9 cellular contexts compared by ENCODE assay signal in the genomic region with DNA sequence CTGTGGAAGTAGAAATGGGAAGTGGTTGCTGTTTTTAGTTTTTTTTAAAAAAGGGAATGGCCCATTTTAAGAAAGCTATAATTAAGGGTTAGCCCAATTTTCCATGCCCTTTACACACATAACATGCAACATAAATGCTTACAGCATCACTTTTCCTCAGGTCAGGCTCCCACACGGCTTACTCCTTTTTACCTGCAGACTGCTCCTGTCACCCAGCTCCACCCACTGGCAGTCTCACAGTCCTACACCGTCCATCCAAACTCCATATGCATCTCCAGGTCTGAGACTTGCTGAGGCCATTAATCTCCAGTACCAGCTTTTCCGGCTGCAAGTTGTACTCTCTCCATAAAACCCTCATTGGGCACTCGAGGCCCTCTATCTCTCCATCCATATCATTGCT. TPM values are rescaled to one million over a fixed set of nuclear protein-coding genes. Genes with fewer than 3 reads are reported as not detected.
DNase-seq lines count a peak whose midpoint lies in the region; ATAC-seq, FAIRE-seq and TF ChIP-seq lines count a peak whose summit lies in the region.
"Had no signal": no experiment of that assay in that cellular context is flagged by ENCODE, and none has a peak within 500 bp of the region (broad histone marks: within the 10 kb centered on the region; RNA-seq: fewer than 3 reads in every experiment).

No MANE protein-coding gene starts in this region.

- no peaks in the 10 kb centered on the region for H3K27me3 ChIP-seq in colonic mucosa

- no peak overlapping the region for H3K4me3 ChIP-seq in colonic mucosa

- peak; percentile 30 for TF ChIP-seq CTCF in colonic mucosa (IDR thresholded peaks at IDR 0.05)

- no peaks in the 10 kb centered on the region for H3K9me3 ChIP-seq in colonic mucosa

- no peak overlapping the region for H3K4me3 Mint-ChIP-seq in stimulated activated memory B cell treated with anti-CD40 and anti-IgM and Interleukin-4, amounts not matched to agents 10 μg/mL and 1 μg/mL and 100 μg/mL, for 72 hours

- FAIRE-seq in urothelium cell line (lab: Jason Lieb, UNC), result no peak

- intact Hi-C loops in colonic mucosa (cut with DNase I), result no loop called here

- no peaks in the 10 kb centered on the region for H3K36me3 ChIP-seq in colonic mucosa

- H3K9me3 Mint-ChIP-seq in stimulated activated memory B cell treated with anti-CD40 and anti-IgM and Interleukin-4, amounts not matched to agents 10 μg/mL and 1 μg/mL and 100 μg/mL, for 72 hours, result no peaks in the 10 kb centered on the region

- H3K27me3 Mint-ChIP-seq in stimulated activated memory B cell treated with anti-CD40 and anti-IgM and Interleukin-4, amounts not matched to agents 10 μg/mL and 1 μg/mL and 100 μg/mL, for 72 hours, result no peaks in the 10 kb centered on the region

- no peak for ATAC-seq in stimulated activated memory B cell treated with anti-CD40 and anti-IgM and Interleukin-4, amounts not matched to agents 10 μg/mL and 1 μg/mL and 100 μg/mL, for 72 hours

- H3K4me1 Mint-ChIP-seq in stimulated activated memory B cell treated with anti-CD40 and anti-IgM and Interleukin-4, amounts not matched to agents 10 μg/mL and 1 μg/mL and 100 μg/mL, for 72 hours, result no peaks in the 10 kb centered on the region

- no peak overlapping the region for H3K27ac ChIP-seq in colonic mucosa

- H3K9ac ChIP-seq in colonic mucosa (ENCODE audit: low read depth in 2 of 2, low read length in 2 of 2), result no peak overlapping the region

- no peaks in the 10 kb centered on the region for H3K36me3 Mint-ChIP-seq in stimulated activated memory B cell treated with anti-CD40 and anti-IgM and Interleukin-4, amounts not matched to agents 10 μg/mL and 1 μg/mL and 100 μg/mL, for 72 hours

- no peak overlapping the region for H3K27ac Mint-ChIP-seq in stimulated activated memory B cell treated with anti-CD40 and anti-IgM and Interleukin-4, amounts not matched to agents 10 μg/mL and 1 μg/mL and 100 μg/mL, for 72 hours

- no peaks in the 10 kb centered on the region for H3K4me1 ChIP-seq in colonic mucosa

- DNase-seq in stimulated activated CD4-positive, alpha-beta T cell treated with anti-CD3 and anti-CD28 coated beads, Interleukin-15, amount 100 ng/mL, for 24 hours, result peak; percentile 8
- DNase-seq in stimulated activated CD4-positive, alpha-beta T cell treated with anti-CD3 and anti-CD28 coated beads, Interleukin-4, amount 100 ng/mL, for 1 hour, result no peak
- peak; percentile 19 for DNase-seq in MV-4-11 (lab: John Stamatoyannopoulos, UW)
- DNase-seq in colonic mucosa, result peak; percentile 29
- peak; percentile 40 for DNase-seq in urothelium cell line (ENCODE audit: low spot score)
- DNase-seq in hypothalamus (lab: John Stamatoyannopoulos, UW), result no peak
- no peak for DNase-seq in NCI-H774 (lab: John Stamatoyannopoulos, UW)
- DNase-seq: GDM1 had no signal

RNA-seq across cellular contexts. Expression of a gene that starts 19.7 kb away (rescaled TPM):
- total RNA-seq in colonic mucosa, result not detected

RNA-seq across cellular contexts. Expression of a gene that starts 38.3 kb away (rescaled TPM):
- total RNA-seq in colonic mucosa, result 10 to 100 TPM; 10.5 to 18.8 TPM

Comparison
In these comparisons a context has a peak if more than half of its experiments do, and no peak if none do; other contexts are left out.
1. DNase-seq: peak in stimulated activated CD4-positive, alpha-beta T cell treated with anti-CD3 and anti-CD28 coated beads, Interleukin-15, amount 100 ng/mL, for 24 hours (single experiment), MV-4-11 (single experiment), colonic mucosa (single experiment) and urothelium cell line (single experiment); none in stimulated activated CD4-positive, alpha-beta T cell treated with anti-CD3 and anti-CD28 coated beads, Interleukin-4, amount 100 ng/mL, for 1 hour (single experiment), hypothalamus (0 of 51) and NCI-H774 (single experiment).